1 cellular context compared by ENCODE assay signal in the genomic region with DNA sequence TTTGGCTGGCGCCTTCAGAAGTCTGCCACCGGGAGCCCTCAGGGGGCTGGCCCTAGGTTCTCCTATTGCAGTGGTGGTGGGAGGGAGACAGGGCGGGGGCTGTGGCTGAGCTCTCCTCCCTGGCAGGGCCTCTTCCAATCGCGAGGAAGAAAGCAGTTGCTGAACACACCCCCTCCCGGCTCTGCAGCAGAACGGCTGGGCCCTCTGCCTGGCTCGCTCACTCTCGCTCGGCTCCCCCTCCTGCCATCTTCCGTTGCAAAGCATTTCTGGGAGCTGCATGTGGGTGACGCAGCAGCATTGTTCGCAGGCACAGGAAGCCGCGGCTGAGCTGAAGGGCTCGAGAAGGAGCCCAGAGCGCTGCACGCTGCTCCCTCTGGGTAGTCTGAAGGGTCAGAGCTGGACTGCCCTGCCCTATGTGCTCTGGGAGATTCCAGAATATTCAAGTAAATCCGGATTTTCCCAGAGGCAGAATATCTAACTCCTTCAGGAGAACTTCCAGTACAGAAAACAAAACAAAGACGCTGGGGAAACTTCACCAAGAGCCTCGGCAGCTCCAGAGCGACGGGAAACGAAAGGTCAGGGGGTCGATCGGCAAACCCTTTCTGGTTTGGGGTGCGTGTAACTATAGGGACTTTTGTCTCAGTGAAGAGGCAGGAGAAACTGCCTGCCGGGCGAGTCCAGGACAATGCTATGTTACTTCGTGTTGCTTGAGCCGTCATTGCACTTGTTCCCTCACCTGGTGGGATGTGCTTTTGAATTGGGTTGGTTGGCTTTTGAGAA.
A peak's percentile ranks its signal among the peaks of the same experiment; 100 is the strongest.
TF ChIP-seq lines count a peak whose summit lies in the region.

No MANE protein-coding gene starts in this region.

TF ChIP-seq in HEK293, 187 proteins besides CTCF, POLR2A, EP300 and RAD21 (continued from another document):
- TF ChIP-seq, protein P1, sequence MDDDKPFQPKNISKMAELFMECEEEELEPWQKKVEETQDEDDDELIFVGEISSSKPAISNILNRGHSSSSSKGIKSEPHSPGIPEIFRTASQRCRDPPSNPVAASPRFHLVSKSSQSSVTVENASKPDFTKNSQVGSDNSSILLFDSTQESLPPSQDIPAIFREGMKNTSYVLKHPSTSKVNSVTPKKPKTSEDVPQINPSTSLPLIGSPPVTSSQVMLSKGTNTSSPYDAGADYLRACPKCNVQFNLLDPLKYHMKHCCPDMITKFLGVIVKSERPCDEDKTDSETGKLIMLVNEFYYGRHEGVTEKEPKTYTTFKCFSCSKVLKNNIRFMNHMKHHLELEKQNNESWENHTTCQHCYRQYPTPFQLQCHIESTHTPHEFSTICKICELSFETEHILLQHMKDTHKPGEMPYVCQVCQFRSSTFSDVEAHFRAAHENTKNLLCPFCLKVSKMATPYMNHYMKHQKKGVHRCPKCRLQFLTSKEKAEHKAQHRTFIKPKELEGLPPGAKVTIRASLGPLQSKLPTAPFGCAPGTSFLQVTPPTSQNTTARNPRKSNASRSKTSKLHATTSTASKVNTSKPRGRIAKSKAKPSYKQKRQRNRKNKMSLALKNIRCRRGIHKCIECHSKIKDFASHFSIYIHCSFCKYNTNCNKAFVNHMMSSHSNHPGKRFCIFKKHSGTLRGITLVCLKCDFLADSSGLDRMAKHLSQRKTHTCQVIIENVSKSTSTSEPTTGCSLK (tag by site-specific recombination; IDR thresholded peaks at IDR 0.05) = no peak
- TF ChIP-seq ZNF211 (tag by site-specific recombination; IDR thresholded peaks at IDR 0.05; ENCODE audit: low read depth) (no peak), ZNF169 (tag by site-specific recombination; IDR thresholded peaks at IDR 0.05) (no peak), ZNF121 (tag by site-specific recombination; IDR thresholded peaks at IDR 0.05) (no peak), ZBTB1 (tag by site-specific recombination; IDR thresholded peaks at IDR 0.05) (no peak), ZNF16 (tag by site-specific recombination; IDR thresholded peaks at IDR 0.05; ENCODE audit: low read depth) (no peak), GLIS2 (tag by site-specific recombination; IDR thresholded peaks at IDR 0.05) (peak; percentile 60), GFI1B (tag by site-specific recombination; IDR thresholded peaks at IDR 0.05) (no peak), ZNF707 (tag by site-specific recombination; IDR thresholded peaks at IDR 0.05) (no peak), ZBTB48 (tag by site-specific recombination; IDR thresholded peaks at IDR 0.05) (peak; percentile 30; the same call in 1 of the 2 replicates), ZNF112 (tag by site-specific recombination; IDR thresholded peaks at IDR 0.05) (no peak), TCF7L2 (IDR thresholded peaks at IDR 0.05; ENCODE audit: borderline replicate concordance, low read depth, low read length) (no peak), ZNF391 (tag by site-specific recombination; IDR thresholded peaks at IDR 0.05; ENCODE audit: borderline replicate concordance, low read depth) (0 out of 2 replicates have a peak, but pooled peaks have one; percentile 54), ZNF138 (tag by site-specific recombination; IDR thresholded peaks at IDR 0.05; ENCODE audit: borderline replicate concordance) (no peak), ZNF366 (tag by site-specific recombination; conservative IDR thresholded peaks at IDR 0.05) (peak; percentile 56), KLF9 (tag by site-specific recombination; IDR thresholded peaks at IDR 0.05; ENCODE audit: low read depth) (peak; percentile 64; the same call in 1 of the 2 replicates)
- TF ChIP-seq, protein P2, sequence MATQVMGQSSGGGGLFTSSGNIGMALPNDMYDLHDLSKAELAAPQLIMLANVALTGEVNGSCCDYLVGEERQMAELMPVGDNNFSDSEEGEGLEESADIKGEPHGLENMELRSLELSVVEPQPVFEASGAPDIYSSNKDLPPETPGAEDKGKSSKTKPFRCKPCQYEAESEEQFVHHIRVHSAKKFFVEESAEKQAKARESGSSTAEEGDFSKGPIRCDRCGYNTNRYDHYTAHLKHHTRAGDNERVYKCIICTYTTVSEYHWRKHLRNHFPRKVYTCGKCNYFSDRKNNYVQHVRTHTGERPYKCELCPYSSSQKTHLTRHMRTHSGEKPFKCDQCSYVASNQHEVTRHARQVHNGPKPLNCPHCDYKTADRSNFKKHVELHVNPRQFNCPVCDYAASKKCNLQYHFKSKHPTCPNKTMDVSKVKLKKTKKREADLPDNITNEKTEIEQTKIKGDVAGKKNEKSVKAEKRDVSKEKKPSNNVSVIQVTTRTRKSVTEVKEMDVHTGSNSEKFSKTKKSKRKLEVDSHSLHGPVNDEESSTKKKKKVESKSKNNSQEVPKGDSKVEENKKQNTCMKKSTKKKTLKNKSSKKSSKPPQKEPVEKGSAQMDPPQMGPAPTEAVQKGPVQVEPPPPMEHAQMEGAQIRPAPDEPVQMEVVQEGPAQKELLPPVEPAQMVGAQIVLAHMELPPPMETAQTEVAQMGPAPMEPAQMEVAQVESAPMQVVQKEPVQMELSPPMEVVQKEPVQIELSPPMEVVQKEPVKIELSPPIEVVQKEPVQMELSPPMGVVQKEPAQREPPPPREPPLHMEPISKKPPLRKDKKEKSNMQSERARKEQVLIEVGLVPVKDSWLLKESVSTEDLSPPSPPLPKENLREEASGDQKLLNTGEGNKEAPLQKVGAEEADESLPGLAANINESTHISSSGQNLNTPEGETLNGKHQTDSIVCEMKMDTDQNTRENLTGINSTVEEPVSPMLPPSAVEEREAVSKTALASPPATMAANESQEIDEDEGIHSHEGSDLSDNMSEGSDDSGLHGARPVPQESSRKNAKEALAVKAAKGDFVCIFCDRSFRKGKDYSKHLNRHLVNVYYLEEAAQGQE (tag by site-specific recombination; IDR thresholded peaks at IDR 0.05) = no peak
- TF ChIP-seq, protein P3, sequence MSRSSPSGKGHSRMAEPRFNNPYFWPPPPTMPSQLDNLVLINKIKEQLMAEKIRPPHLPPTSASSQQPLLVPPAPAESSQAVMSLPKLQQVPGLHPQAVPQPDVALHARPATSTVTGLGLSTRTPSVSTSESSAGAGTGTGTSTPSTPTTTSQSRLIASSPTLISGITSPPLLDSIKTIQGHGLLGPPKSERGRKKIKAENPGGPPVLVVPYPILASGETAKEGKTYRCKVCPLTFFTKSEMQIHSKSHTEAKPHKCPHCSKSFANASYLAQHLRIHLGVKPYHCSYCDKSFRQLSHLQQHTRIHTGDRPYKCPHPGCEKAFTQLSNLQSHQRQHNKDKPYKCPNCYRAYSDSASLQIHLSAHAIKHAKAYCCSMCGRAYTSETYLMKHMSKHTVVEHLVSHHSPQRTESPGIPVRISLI (tag by site-specific recombination; IDR thresholded peaks at IDR 0.05) = no peak
- TF ChIP-seq, protein P4, sequence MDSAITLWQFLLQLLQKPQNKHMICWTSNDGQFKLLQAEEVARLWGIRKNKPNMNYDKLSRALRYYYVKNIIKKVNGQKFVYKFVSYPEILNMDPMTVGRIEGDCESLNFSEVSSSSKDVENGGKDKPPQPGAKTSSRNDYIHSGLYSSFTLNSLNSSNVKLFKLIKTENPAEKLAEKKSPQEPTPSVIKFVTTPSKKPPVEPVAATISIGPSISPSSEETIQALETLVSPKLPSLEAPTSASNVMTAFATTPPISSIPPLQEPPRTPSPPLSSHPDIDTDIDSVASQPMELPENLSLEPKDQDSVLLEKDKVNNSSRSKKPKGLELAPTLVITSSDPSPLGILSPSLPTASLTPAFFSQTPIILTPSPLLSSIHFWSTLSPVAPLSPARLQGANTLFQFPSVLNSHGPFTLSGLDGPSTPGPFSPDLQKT (IDR thresholded peaks at IDR 0.05; ENCODE audit: borderline replicate concordance, low read depth, low read length) = no peak
- TF ChIP-seq, protein P5, sequence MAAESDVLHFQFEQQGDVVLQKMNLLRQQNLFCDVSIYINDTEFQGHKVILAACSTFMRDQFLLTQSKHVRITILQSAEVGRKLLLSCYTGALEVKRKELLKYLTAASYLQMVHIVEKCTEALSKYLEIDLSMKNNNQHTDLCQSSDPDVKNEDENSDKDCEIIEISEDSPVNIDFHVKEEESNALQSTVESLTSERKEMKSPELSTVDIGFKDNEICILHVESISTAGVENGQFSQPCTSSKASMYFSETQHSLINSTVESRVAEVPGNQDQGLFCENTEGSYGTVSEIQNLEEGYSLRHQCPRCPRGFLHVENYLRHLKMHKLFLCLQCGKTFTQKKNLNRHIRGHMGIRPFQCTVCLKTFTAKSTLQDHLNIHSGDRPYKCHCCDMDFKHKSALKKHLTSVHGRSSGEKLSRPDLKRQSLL (tag by site-specific recombination; IDR thresholded peaks at IDR 0.05) = no peak; the same call in 1 of the 2 replicates
- TF ChIP-seq, protein P6, sequence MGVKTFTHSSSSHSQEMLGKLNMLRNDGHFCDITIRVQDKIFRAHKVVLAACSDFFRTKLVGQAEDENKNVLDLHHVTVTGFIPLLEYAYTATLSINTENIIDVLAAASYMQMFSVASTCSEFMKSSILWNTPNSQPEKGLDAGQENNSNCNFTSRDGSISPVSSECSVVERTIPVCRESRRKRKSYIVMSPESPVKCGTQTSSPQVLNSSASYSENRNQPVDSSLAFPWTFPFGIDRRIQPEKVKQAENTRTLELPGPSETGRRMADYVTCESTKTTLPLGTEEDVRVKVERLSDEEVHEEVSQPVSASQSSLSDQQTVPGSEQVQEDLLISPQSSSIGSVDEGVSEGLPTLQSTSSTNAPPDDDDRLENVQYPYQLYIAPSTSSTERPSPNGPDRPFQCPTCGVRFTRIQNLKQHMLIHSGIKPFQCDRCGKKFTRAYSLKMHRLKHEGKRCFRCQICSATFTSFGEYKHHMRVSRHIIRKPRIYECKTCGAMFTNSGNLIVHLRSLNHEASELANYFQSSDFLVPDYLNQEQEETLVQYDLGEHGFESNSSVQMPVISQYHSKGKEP (tag by site-specific recombination; IDR thresholded peaks at IDR 0.05) = peak; percentile 99
- TF ChIP-seq, protein P7, sequence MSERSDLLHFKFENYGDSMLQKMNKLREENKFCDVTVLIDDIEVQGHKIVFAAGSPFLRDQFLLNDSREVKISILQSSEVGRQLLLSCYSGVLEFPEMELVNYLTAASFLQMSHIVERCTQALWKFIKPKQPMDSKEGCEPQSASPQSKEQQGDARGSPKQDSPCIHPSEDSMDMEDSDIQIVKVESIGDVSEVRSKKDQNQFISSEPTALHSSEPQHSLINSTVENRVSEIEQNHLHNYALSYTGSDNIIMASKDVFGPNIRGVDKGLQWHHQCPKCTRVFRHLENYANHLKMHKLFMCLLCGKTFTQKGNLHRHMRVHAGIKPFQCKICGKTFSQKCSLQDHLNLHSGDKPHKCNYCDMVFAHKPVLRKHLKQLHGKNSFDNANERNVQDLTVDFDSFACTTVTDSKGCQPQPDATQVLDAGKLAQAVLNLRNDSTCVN (tag by site-specific recombination; optimal IDR thresholded peaks at IDR 0.05) = no peak
- TF ChIP-seq, protein P8, sequence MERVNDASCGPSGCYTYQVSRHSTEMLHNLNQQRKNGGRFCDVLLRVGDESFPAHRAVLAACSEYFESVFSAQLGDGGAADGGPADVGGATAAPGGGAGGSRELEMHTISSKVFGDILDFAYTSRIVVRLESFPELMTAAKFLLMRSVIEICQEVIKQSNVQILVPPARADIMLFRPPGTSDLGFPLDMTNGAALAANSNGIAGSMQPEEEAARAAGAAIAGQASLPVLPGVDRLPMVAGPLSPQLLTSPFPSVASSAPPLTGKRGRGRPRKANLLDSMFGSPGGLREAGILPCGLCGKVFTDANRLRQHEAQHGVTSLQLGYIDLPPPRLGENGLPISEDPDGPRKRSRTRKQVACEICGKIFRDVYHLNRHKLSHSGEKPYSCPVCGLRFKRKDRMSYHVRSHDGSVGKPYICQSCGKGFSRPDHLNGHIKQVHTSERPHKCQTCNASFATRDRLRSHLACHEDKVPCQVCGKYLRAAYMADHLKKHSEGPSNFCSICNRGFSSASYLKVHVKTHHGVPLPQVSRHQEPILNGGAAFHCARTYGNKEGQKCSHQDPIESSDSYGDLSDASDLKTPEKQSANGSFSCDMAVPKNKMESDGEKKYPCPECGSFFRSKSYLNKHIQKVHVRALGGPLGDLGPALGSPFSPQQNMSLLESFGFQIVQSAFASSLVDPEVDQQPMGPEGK (tag by site-specific recombination; IDR thresholded peaks at IDR 0.05) = peak; percentile 78
- TF ChIP-seq, protein P9, sequence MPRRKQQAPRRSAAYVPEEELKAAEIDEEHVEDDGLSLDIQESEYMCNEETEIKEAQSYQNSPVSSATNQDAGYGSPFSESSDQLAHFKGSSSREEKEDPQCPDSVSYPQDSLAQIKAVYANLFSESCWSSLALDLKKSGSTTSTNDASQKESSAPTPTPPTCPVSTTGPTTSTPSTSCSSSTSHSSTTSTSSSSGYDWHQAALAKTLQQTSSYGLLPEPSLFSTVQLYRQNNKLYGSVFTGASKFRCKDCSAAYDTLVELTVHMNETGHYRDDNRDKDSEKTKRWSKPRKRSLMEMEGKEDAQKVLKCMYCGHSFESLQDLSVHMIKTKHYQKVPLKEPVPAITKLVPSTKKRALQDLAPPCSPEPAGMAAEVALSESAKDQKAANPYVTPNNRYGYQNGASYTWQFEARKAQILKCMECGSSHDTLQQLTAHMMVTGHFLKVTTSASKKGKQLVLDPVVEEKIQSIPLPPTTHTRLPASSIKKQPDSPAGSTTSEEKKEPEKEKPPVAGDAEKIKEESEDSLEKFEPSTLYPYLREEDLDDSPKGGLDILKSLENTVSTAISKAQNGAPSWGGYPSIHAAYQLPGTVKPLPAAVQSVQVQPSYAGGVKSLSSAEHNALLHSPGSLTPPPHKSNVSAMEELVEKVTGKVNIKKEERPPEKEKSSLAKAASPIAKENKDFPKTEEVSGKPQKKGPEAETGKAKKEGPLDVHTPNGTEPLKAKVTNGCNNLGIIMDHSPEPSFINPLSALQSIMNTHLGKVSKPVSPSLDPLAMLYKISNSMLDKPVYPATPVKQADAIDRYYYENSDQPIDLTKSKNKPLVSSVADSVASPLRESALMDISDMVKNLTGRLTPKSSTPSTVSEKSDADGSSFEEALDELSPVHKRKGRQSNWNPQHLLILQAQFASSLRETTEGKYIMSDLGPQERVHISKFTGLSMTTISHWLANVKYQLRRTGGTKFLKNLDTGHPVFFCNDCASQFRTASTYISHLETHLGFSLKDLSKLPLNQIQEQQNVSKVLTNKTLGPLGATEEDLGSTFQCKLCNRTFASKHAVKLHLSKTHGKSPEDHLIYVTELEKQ (tag by site-specific recombination; IDR thresholded peaks at IDR 0.05; ENCODE audit: borderline replicate concordance) = no peak
